In genomic region chr13:103394670-103395069, GRCh38 we compare ENCODE assay signal across 29 cellular contexts.
"Had no signal": no experiment of that assay in that cellular context is flagged by ENCODE, and none has a peak within 500 bp of the region (broad histone marks: within the 10 kb centered on the region; RNA-seq: fewer than 3 reads in every experiment).

No MANE protein-coding gene starts in this region.

- H3K27me3 ChIP-seq: adrenal gland, body of pancreas, brain microvascular endothelial cell, breast epithelium had no signal

- H3K27ac ChIP-seq: adrenal gland, body of pancreas, brain microvascular endothelial cell, breast epithelium, WERI-Rb-1 had no signal

- H3K36me3 ChIP-seq: adrenal gland, brain microvascular endothelial cell, breast epithelium, WERI-Rb-1 had no signal

- DNase-seq: activated CD4-positive, alpha-beta memory T cell treated with anti-CD3 and anti-CD28 coated beads, Interleukin-2, amount 10 ng/mL, durations not matched to agents 7 days and 5 days; activated CD4-positive, alpha-beta T cell treated with anti-CD3 and anti-CD28 coated beads for 1 hour; activated CD4-positive, alpha-beta T cell treated with anti-CD3 and anti-CD28 coated beads for 36 hours; activated CD4-positive, alpha-beta T cell treated with anti-CD3 and anti-CD28 coated beads for 48 hours; activated CD4-positive, alpha-beta T cell treated with anti-CD3 and anti-CD28 coated beads, Interleukin-2, amount 10 ng/mL, durations not matched to agents 7 days and 5 days; activated CD4-positive, alpha-beta T cell treated with anti-CD3 and anti-CD28 coated beads, Interleukin-2, amount 50 U/mL, for 48 hours; activated CD4-positive, CD25-positive, alpha-beta regulatory T cell; activated CD8-positive, alpha-beta memory T cell treated with anti-CD3 and anti-CD28 coated beads for 24 hours; activated CD8-positive, alpha-beta memory T cell treated with anti-CD3 and anti-CD28 coated beads, Interleukin-2, amount 10 ng/mL, durations not matched to agents 7 days and 5 days; activated CD8-positive, alpha-beta memory T cell treated with anti-CD3 and anti-CD28 coated beads, Interleukin-2, amount 50 U/mL, for 48 hours; activated CD8-positive, alpha-beta T cell treated with anti-CD3 and anti-CD28 coated beads, Interleukin-2, amount 10 ng/mL, durations not matched to agents 7 days and 5 days; activated effector memory CD4-positive, alpha-beta T cell treated with Interleukin-2 at 50 U/mL for 16 hours; activated gamma-delta T cell; activated naive CD4-positive, alpha-beta T cell treated with anti-CD3 and anti-CD28 coated beads, Interleukin-2, amount 10 ng/mL, durations not matched to agents 7 days and 5 days; activated naive CD4-positive, alpha-beta T cell treated with Interleukin-2 at 50 U/mL for 16 hours; activated naive CD8-positive, alpha-beta T cell treated with anti-CD3 and anti-CD28 coated beads, Interleukin-2, amount 10 ng/mL, durations not matched to agents 7 days and 5 days; activated T-cell treated with anti-CD3 and anti-CD28 coated beads, Interleukin-2, amount 50 U/mL, for 24 hours; activated T-cell treated with anti-CD3 and anti-CD28 coated beads, Interleukin-2, amount 50 U/mL, for 48 hours; adrenal gland; amniotic stem cell; aorta; body of pancreas; brain microvascular endothelial cell; central memory CD4-positive, alpha-beta T cell; T-helper 1 cell; T-helper 2 cell; T-helper 9 cell; WERI-Rb-1 had no signal

- H3K4me1 ChIP-seq: adrenal gland, body of pancreas, breast epithelium had no signal

- H3K4me3 ChIP-seq: adrenal gland, body of pancreas, breast epithelium had no signal

- H3K9me3 ChIP-seq: adrenal gland, body of pancreas had no signal
